Comparison of ENCODE assay signal across 1 cellular context in the genomic region with DNA sequence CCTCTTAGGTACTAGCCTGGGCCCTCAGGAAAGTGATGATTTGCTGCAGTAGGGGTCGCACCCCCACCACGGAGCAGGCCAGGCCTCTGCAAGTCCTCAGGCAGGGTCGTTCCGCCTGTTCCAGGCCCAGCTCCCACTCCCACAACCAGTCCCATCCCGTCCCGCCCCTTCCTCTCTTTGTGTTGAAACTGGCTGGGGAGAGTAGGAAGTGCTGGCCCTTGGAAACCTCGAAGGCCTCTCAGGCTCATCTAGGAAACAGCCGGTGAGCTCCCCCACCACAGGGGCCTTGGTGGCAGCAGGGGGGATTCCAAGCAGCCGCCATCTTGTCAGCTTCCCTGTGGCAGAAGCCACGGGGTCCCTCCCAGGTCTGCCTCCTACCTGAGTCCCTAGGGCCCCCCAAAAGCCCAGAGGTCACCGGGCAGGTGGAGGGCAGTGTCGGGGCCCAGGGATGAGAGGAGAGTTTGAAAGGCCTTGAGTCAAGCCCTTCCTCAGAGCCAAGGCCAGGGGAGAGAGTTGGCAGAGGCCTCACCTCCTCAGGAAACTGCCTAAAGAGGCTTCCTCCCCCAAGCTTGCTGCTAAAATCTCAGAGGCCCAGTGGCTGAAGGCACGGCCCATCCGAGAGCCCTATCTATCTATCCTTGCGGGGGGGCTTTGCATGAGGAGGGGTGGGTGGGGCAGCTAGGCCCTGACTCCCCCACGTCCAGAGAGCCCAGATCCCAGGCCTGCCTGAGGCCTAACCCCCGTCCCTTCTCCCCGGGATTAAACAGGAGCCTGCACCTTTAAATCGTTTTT.
A peak's percentile ranks its signal among the peaks of the same experiment; 100 is the strongest.
TF ChIP-seq lines count a peak whose summit lies in the region.

No MANE protein-coding gene starts in this region.

TF ChIP-seq in HepG2, 621 proteins besides CTCF, POLR2A, EP300 and RAD21:
- TF ChIP-seq GTF2F1 (IDR thresholded peaks at IDR 0.05; ENCODE audit: low read length) (no peak), TEAD2 (CRISPR knock-in tag; IDR thresholded peaks at IDR 0.05) (no peak), MBNL3 (CRISPR knock-in tag; conservative IDR thresholded peaks at IDR 0.05) (no peak), AHR (CRISPR knock-in tag; IDR thresholded peaks at IDR 0.05) (no peak)
- TF ChIP-seq, protein P1, sequence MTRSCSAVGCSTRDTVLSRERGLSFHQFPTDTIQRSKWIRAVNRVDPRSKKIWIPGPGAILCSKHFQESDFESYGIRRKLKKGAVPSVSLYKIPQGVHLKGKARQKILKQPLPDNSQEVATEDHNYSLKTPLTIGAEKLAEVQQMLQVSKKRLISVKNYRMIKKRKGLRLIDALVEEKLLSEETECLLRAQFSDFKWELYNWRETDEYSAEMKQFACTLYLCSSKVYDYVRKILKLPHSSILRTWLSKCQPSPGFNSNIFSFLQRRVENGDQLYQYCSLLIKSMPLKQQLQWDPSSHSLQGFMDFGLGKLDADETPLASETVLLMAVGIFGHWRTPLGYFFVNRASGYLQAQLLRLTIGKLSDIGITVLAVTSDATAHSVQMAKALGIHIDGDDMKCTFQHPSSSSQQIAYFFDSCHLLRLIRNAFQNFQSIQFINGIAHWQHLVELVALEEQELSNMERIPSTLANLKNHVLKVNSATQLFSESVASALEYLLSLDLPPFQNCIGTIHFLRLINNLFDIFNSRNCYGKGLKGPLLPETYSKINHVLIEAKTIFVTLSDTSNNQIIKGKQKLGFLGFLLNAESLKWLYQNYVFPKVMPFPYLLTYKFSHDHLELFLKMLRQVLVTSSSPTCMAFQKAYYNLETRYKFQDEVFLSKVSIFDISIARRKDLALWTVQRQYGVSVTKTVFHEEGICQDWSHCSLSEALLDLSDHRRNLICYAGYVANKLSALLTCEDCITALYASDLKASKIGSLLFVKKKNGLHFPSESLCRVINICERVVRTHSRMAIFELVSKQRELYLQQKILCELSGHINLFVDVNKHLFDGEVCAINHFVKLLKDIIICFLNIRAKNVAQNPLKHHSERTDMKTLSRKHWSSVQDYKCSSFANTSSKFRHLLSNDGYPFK (CRISPR knock-in tag; IDR thresholded peaks at IDR 0.05; ENCODE audit: borderline replicate concordance), result 0 out of 2 replicates have a peak, but pooled peaks have one; percentile 15
